In the genomic region with DNA sequence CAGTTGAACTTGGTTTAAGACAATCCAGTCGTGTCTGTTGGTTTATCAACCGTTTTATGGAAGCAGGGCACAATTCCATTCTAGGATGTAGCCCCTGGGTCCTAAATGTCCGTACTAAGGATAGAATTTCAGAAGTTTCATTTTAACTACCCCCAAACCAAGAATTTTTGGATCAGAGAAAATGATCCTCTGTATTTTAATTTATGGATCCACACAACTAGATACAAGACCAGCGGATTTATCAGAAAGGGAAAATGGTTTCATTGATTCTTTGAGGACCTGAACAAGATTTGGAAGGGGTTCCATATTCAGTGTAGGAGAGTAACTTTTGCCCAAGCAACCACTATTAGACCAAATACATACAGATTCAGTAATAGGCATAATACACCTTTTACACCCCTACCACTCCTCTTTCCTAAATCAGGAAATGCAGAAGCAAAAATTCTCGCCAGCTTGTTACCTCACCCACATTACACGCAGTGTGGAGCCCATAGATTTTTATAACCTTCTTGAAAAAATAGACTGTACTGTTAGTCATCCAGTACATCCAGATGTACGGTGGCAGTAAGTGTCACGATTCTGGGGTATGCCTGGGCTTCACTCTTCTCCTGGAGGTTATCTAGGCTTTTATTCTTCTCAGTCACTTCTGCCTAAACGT, we compare ENCODE assay signal across 9 cellular contexts. TPM values are rescaled to one million over a fixed set of nuclear protein-coding genes. Genes with fewer than 3 reads are reported as not detected.
DNase-seq lines count a peak whose midpoint lies in the region; ATAC-seq, FAIRE-seq and TF ChIP-seq lines count a peak whose summit lies in the region.
"Had no signal": no experiment of that assay in that cellular context is flagged by ENCODE, and none has a peak within 500 bp of the region (broad histone marks: within the 10 kb centered on the region; RNA-seq: fewer than 3 reads in every experiment).

No MANE protein-coding gene starts in this region.

- CTCF ChIA-PET in SK-N-SH (lab: Yijun Ruan, JAX), result interaction anchor here (4.5 kb wide), 1 partner anchor 10 kb away, joined by 34 read pairs; no protein-coding TSS in a partner anchor
- CTCF ChIA-PET in activated CD4-positive, alpha-beta memory T cell treated with anti-CD3 and anti-CD28 coated beads, Interleukin-2, amount 10 ng/mL, durations not matched to agents 7 days and 5 days (lab: Charles Lee), result no interaction called here

- no peak for DNase-seq in SK-N-SH
- no peak for DNase-seq in activated CD4-positive, alpha-beta memory T cell treated with anti-CD3 and anti-CD28 coated beads, Interleukin-2, amount 10 ng/mL, durations not matched to agents 7 days and 5 days
- DNase-seq in kidney, result no peak
- DNase-seq in GM20000 (ENCODE audit: low spot score), result no peak
- no peak for DNase-seq in islet precursor cell
- DNase-seq: NCI-H2029 had no signal

- H3K4me1 ChIP-seq in SK-N-SH (ENCODE audit: control insufficient read depth in 1 of 2, insufficient read depth in 2 of 2, low read depth in 1 of 2, low read length in 1 of 2) (peaks cover 16 to 27% of the 10 kb centered on the region in 2 experiments), kidney (ENCODE audit: control insufficient read depth in 1 of 2, insufficient read depth in 1 of 2, low read depth in 1 of 2, low read length in 2 of 2) (peaks cover 0 to 20% of the 10 kb centered on the region in 2 donors), subcutaneous abdominal adipose tissue (ENCODE audit: control insufficient read depth in 5 of 5, insufficient read depth in 5 of 5, low read length in 5 of 5) (peaks cover 11 to 39% (median 37%) of the 10 kb centered on the region in 5 donors)

- H3K36me3 ChIP-seq in SK-N-SH (replicated peaks in 1 of 2; ENCODE audit: control insufficient read depth in 1 of 2, insufficient read depth in 2 of 2, low read length in 1 of 2) (peaks cover 0 to 8% of the 10 kb centered on the region in 2 experiments), kidney (ENCODE audit: control insufficient read depth in 1 of 2, insufficient read depth in 2 of 2, low read length in 2 of 2) (no peaks in the 10 kb centered on the region), subcutaneous abdominal adipose tissue (ENCODE audit: control insufficient read depth in 5 of 5, insufficient read depth in 5 of 5, low read length in 5 of 5) (no peaks in the 10 kb centered on the region)

- peaks cover 26% of the 10 kb centered on the region for H3K36me3 Mint-ChIP-seq in activated CD4-positive, alpha-beta memory T cell treated with anti-CD3 and anti-CD28 coated beads, Interleukin-2, amount 10 ng/mL, durations not matched to agents 7 days and 5 days (ENCODE audit: low read depth)

- intact Hi-C loops in kidney (cut with DNase I), result no loop called here

- H3K27me3 ChIP-seq in SK-N-SH (ENCODE audit: insufficient read depth), result no peaks in the 10 kb centered on the region
- H3K27me3 ChIP-seq in subcutaneous abdominal adipose tissue (ENCODE audit: control insufficient read depth in 5 of 5, insufficient read depth in 4 of 5, low read length in 5 of 5), result no peaks in the 10 kb centered on the region

- TF ChIP-seq RAD21 in SK-N-SH (IDR thresholded peaks at IDR 0.05; ENCODE audit: low read length), result no peak

- FAIRE-seq in kidney (lab: Jason Lieb, UNC), result no peak

- peak overlapping the region; percentile 89 for H3K4me2 ChIP-seq in SK-N-SH

- H3K27ac Mint-ChIP-seq in activated CD4-positive, alpha-beta memory T cell treated with anti-CD3 and anti-CD28 coated beads, Interleukin-2, amount 10 ng/mL, durations not matched to agents 7 days and 5 days, result peak overlapping the region; percentile 89

- no peaks in the 10 kb centered on the region for H3K27me3 Mint-ChIP-seq in activated CD4-positive, alpha-beta memory T cell treated with anti-CD3 and anti-CD28 coated beads, Interleukin-2, amount 10 ng/mL, durations not matched to agents 7 days and 5 days

- TF ChIP-seq CTCF in SK-N-SH (IDR thresholded peaks at IDR 0.05), result no peak
- TF ChIP-seq CTCF in kidney (IDR thresholded peaks at IDR 0.05; ENCODE audit: borderline replicate concordance, extremely low read depth, insufficient read depth), result no peak
- TF ChIP-seq CTCF in GM20000 (IDR thresholded peaks at IDR 0.05; ENCODE audit: extremely low read depth, missing control alignments), result no peak

- POLR2A ChIA-PET in SK-N-SH (lab: Yijun Ruan, JAX), result no interaction called here
- POLR2A ChIA-PET in activated CD4-positive, alpha-beta memory T cell treated with anti-CD3 and anti-CD28 coated beads, Interleukin-2, amount 10 ng/mL, durations not matched to agents 7 days and 5 days (lab: Charles Lee), result no interaction called here

- peaks cover 29% of the 10 kb centered on the region for H4K20me1 ChIP-seq in SK-N-SH (ENCODE audit: insufficient read depth)

- no peaks in the 10 kb centered on the region for H3K9me2 ChIP-seq in SK-N-SH

- H3K4me1 Mint-ChIP-seq in activated CD4-positive, alpha-beta memory T cell treated with anti-CD3 and anti-CD28 coated beads, Interleukin-2, amount 10 ng/mL, durations not matched to agents 7 days and 5 days, result peaks cover 37% of the 10 kb centered on the region

- H3K4me3 ChIP-seq in SK-N-SH (ENCODE audit: low read depth in 2 of 2, low read length in 1 of 2) (peak overlapping the region in 1 of 2 experiments; percentile 57; a peak in 1 of 4 replicates), kidney (ENCODE audit: low read length in 2 of 2) (peak overlapping the region; percentile 75 to 89), subcutaneous abdominal adipose tissue (ENCODE audit: low read depth in 1 of 5, low read length in 5 of 5) (peak overlapping the region in 4 of 5 donors; percentile 65 to 85 (median 74))

- 0 out of 2 replicates have a peak overlapping the region, but pooled peaks have one; percentile 56 for H3K9ac ChIP-seq in SK-N-SH
- H3K9ac ChIP-seq in kidney (ENCODE audit: low read length in 2 of 2), result peak overlapping the region; percentile 91 to 99
- H3K9ac ChIP-seq in subcutaneous abdominal adipose tissue (ENCODE audit: low read length in 5 of 5), result peak overlapping the region in 4 of 5 donors; percentile 65 to 97 (median 88)

- ATAC-seq in SK-N-SH treated with all-trans-retinoic acid at 6 μM for 48 hours, result no peak
- ATAC-seq in GM19452 (IDR thresholded peaks at IDR 0.05; ENCODE audit: unreplicated experiment), result no peak

- H3K9me3 ChIP-seq in SK-N-SH (no peaks in the 10 kb centered on the region), kidney (ENCODE audit: control insufficient read depth in 1 of 2, low read length in 2 of 2) (no peaks in the 10 kb centered on the region), subcutaneous abdominal adipose tissue (ENCODE audit: control insufficient read depth in 5 of 5, low read length in 5 of 5) (no peaks in the 10 kb centered on the region)

- WGBS in SK-N-SH (ENCODE audit: low lambda C conversion rate), result 93% methylated on average over 9 of the region's 9 CpGs

- peaks cover 90% of the 10 kb centered on the region for H3K79me2 ChIP-seq in SK-N-SH (ENCODE audit: insufficient read depth)

- no peak overlapping the region for H2AFZ ChIP-seq in SK-N-SH (ENCODE audit: low read depth)

- H3K27ac ChIP-seq in SK-N-SH (ENCODE audit: low read depth in 2 of 2, low read length in 1 of 2) (peak overlapping the region in 1 of 2 experiments; percentile 65; a peak in 1 of 4 replicates), kidney (ENCODE audit: low read depth in 2 of 2, low read length in 2 of 2) (peak overlapping the region; percentile 90 to 99), subcutaneous abdominal adipose tissue (ENCODE audit: low read depth, low read length) (peak overlapping the region; percentile 100)

- no peak for TF ChIP-seq EP300 in SK-N-SH (IDR thresholded peaks at IDR 0.05; ENCODE audit: borderline replicate concordance in 1 of 2, low read depth in 1 of 2, low read length in 1 of 2)

- no peaks in the 10 kb centered on the region for H3K9me3 Mint-ChIP-seq in activated CD4-positive, alpha-beta memory T cell treated with anti-CD3 and anti-CD28 coated beads, Interleukin-2, amount 10 ng/mL, durations not matched to agents 7 days and 5 days

- peak overlapping the region; percentile 87 for H3K4me3 Mint-ChIP-seq in activated CD4-positive, alpha-beta memory T cell treated with anti-CD3 and anti-CD28 coated beads, Interleukin-2, amount 10 ng/mL, durations not matched to agents 7 days and 5 days

- peaks cover 5% of the 10 kb centered on the region for H3F3A ChIP-seq in SK-N-SH (replicated peaks; ENCODE audit: insufficient read depth)

TF ChIP-seq in SK-N-SH, 30 proteins besides CTCF, POLR2A, EP300 and RAD21 (continues in another document):
- TF ChIP-seq ELF1 (IDR thresholded peaks at IDR 0.05) (no peak), FOXJ3 (CRISPR knock-in tag; IDR thresholded peaks at IDR 0.05) (no peak), FOSL2 (IDR thresholded peaks at IDR 0.05; ENCODE audit: borderline replicate concordance, low read depth) (no peak), EZH2phosphoT487 (IDR thresholded peaks at IDR 0.05; ENCODE audit: borderline replicate concordance, low read depth) (no peak), GABPA (IDR thresholded peaks at IDR 0.05; ENCODE audit: low read depth) (no peak)

TF ChIP-seq in SK-N-SH treated with all-trans-retinoic acid at 6 μM for 48 hours, 23 proteins besides CTCF, POLR2A, EP300 and RAD21:
- TF ChIP-seq OSR1 (CRISPR knock-in tag; IDR thresholded peaks at IDR 0.05), result no peak
- TF ChIP-seq ZFP30 (CRISPR knock-in tag; IDR thresholded peaks at IDR 0.05), result no peak
- TF ChIP-seq ESRRG (CRISPR knock-in tag; IDR thresholded peaks at IDR 0.05), result no peak
- TF ChIP-seq TCF4 (CRISPR knock-in tag; IDR thresholded peaks at IDR 0.05; ENCODE audit: borderline replicate concordance), result no peak
- no peak for TF ChIP-seq ZNF565 (CRISPR knock-in tag; conservative IDR thresholded peaks at IDR 0.05; ENCODE audit: low read depth)

RNA-seq across cellular contexts. Expression of a gene that starts 1.4 kb away (rescaled TPM):
- polyA plus RNA-seq in SK-N-SH (2012; rRNA removed), result 11.3 and 12.8 TPM in 2 replicates
- 4.3 and 9.3 TPM in 2 replicates for polyA plus RNA-seq in SK-N-SH (2012; cell fraction: cytosol; rRNA removed)
- polyA plus RNA-seq in SK-N-SH (2012; cell fraction: nucleus; rRNA removed), result 4.7 and 7.0 TPM in 2 replicates
- 10 to 100 TPM; 30.3 to 30.9 TPM for total RNA-seq in activated CD4-positive, alpha-beta memory T cell treated with anti-CD3 and anti-CD28 coated beads, Interleukin-2, amount 10 ng/mL, durations not matched to agents 7 days and 5 days
- 17.9 TPM for total RNA-seq in kidney
- polyA plus RNA-seq in kidney (ENCODE audit: insufficient read depth, low read depth, low replicate concordance), result 5.3 TPM

RNA-seq across cellular contexts. Expression of a gene that starts 33.2 kb away (rescaled TPM):
- polyA plus RNA-seq in SK-N-SH (2012; rRNA removed) (29.3 and 29.4 TPM in 2 replicates), kidney (ENCODE audit: insufficient read depth, low read depth, low replicate concordance) (3.4 TPM)
- polyA plus RNA-seq in SK-N-SH (2012; cell fraction: cytosol; rRNA removed), result 16.5 and 26.4 TPM in 2 replicates
- polyA plus RNA-seq in SK-N-SH (2012; cell fraction: nucleus; rRNA removed), result 30.1 and 32.1 TPM in 2 replicates
- total RNA-seq in activated CD4-positive, alpha-beta memory T cell treated with anti-CD3 and anti-CD28 coated beads, Interleukin-2, amount 10 ng/mL, durations not matched to agents 7 days and 5 days, result 1 to 10 TPM; 1.4 to 1.7 TPM
- total RNA-seq in kidney, result 4.8 TPM
